1 cellular context compared by ENCODE assay signal in the genomic region with DNA sequence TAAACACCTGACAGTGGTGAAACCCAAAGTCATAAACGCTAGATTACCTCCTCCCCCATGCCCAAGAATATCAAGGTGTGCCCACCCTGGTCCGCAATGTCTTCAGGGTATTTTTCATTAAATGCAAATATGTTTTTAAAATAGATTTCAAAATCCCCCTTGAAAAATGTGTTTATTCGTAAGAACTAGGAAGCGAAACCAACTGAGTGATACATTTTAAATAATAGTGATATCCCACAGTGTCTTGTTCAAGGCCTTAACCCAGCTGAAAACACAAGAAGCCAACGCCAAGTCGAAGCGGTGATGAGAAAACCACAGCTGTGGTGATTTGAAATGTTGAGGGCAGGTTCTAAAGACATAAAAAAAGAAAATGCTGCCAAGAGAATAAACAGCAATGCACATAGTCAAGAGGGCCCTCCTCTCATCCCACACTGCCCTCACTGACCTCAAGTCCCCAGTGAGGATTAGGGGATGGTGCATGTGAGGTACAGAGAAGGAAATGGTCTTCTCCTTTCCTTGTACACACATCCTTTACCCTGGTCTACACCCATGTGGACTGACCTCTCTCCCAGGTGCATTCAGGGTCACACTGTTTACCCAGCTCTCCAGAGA.
A peak's percentile ranks its signal among the peaks of the same experiment; 100 is the strongest.
TF ChIP-seq lines count a peak whose summit lies in the region.

No MANE protein-coding gene starts in this region.

TF ChIP-seq in GM12878, 131 proteins besides CTCF, POLR2A, EP300 and RAD21 (continued from another document and continues in another):
- TF ChIP-seq, protein P1, sequence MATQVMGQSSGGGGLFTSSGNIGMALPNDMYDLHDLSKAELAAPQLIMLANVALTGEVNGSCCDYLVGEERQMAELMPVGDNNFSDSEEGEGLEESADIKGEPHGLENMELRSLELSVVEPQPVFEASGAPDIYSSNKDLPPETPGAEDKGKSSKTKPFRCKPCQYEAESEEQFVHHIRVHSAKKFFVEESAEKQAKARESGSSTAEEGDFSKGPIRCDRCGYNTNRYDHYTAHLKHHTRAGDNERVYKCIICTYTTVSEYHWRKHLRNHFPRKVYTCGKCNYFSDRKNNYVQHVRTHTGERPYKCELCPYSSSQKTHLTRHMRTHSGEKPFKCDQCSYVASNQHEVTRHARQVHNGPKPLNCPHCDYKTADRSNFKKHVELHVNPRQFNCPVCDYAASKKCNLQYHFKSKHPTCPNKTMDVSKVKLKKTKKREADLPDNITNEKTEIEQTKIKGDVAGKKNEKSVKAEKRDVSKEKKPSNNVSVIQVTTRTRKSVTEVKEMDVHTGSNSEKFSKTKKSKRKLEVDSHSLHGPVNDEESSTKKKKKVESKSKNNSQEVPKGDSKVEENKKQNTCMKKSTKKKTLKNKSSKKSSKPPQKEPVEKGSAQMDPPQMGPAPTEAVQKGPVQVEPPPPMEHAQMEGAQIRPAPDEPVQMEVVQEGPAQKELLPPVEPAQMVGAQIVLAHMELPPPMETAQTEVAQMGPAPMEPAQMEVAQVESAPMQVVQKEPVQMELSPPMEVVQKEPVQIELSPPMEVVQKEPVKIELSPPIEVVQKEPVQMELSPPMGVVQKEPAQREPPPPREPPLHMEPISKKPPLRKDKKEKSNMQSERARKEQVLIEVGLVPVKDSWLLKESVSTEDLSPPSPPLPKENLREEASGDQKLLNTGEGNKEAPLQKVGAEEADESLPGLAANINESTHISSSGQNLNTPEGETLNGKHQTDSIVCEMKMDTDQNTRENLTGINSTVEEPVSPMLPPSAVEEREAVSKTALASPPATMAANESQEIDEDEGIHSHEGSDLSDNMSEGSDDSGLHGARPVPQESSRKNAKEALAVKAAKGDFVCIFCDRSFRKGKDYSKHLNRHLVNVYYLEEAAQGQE (IDR thresholded peaks at IDR 0.05; ENCODE audit: low read depth, low read length), result no peak
- TF ChIP-seq ZNF384 (IDR thresholded peaks at IDR 0.05; ENCODE audit: borderline replicate concordance, low read depth, low read length), result no peak
- TF ChIP-seq SMARCA5 (IDR thresholded peaks at IDR 0.05), result no peak
- TF ChIP-seq PML (IDR thresholded peaks at IDR 0.05; ENCODE audit: low read length), result no peak
- no peak for TF ChIP-seq HDAC2 (IDR thresholded peaks at IDR 0.05)
- peak; percentile 47; the same call in 1 of the 2 replicates for TF ChIP-seq PAX5 (IDR thresholded peaks at IDR 0.05; ENCODE audit: borderline replicate concordance, low read depth, low read length)
- no peak for TF ChIP-seq FOXK2 (IDR thresholded peaks at IDR 0.05)
- no peak for TF ChIP-seq NR2C2 (IDR thresholded peaks at IDR 0.05; ENCODE audit: borderline replicate concordance, control insufficient read depth, insufficient read length, low read depth)
- TF ChIP-seq JUND (IDR thresholded peaks at IDR 0.05; ENCODE audit: low read depth, low read length), result no peak
- no peak for TF ChIP-seq KAT2A (conservative IDR thresholded peaks at IDR 0.05; ENCODE audit: control insufficient read depth, low read depth, low read length)
- TF ChIP-seq, protein P2, sequence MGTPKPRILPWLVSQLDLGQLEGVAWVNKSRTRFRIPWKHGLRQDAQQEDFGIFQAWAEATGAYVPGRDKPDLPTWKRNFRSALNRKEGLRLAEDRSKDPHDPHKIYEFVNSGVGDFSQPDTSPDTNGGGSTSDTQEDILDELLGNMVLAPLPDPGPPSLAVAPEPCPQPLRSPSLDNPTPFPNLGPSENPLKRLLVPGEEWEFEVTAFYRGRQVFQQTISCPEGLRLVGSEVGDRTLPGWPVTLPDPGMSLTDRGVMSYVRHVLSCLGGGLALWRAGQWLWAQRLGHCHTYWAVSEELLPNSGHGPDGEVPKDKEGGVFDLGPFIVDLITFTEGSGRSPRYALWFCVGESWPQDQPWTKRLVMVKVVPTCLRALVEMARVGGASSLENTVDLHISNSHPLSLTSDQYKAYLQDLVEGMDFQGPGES (IDR thresholded peaks at IDR 0.05), result no peak
- no peak for TF ChIP-seq POLR2AphosphoS2 (IDR thresholded peaks at IDR 0.05; ENCODE audit: low read depth, low read length)
- no peak for TF ChIP-seq HDAC6 (IDR thresholded peaks at IDR 0.05; ENCODE audit: unreplicated experiment)
- TF ChIP-seq TARDBP (IDR thresholded peaks at IDR 0.05; ENCODE audit: borderline replicate concordance), result no peak
- no peak for TF ChIP-seq SUZ12 (IDR thresholded peaks at IDR 0.05; ENCODE audit: unreplicated experiment)
- TF ChIP-seq BMI1 (IDR thresholded peaks at IDR 0.05; ENCODE audit: borderline replicate concordance), result 0 out of 2 replicates have a peak, but pooled peaks have one; percentile 22
- TF ChIP-seq STAT1 (conservative IDR thresholded peaks at IDR 0.05), result no peak
- TF ChIP-seq GABPA (IDR thresholded peaks at IDR 0.05; ENCODE audit: low read depth), result no peak
- no peak for TF ChIP-seq RFX5 (IDR thresholded peaks at IDR 0.05; ENCODE audit: low read depth, low read length)
- TF ChIP-seq NR2C1 (IDR thresholded peaks at IDR 0.05), result no peak
- TF ChIP-seq IKZF1 (conservative IDR thresholded peaks at IDR 0.05), result peak; percentile 22; the same call in 1 of the 2 replicates
- TF ChIP-seq ESRRA (IDR thresholded peaks at IDR 0.05; ENCODE audit: low read length), result no peak
- TF ChIP-seq BCL11A (IDR thresholded peaks at IDR 0.05; ENCODE audit: low read depth, low read length), result 0 out of 2 replicates have a peak, but pooled peaks have one; percentile 12
- TF ChIP-seq, protein P3, sequence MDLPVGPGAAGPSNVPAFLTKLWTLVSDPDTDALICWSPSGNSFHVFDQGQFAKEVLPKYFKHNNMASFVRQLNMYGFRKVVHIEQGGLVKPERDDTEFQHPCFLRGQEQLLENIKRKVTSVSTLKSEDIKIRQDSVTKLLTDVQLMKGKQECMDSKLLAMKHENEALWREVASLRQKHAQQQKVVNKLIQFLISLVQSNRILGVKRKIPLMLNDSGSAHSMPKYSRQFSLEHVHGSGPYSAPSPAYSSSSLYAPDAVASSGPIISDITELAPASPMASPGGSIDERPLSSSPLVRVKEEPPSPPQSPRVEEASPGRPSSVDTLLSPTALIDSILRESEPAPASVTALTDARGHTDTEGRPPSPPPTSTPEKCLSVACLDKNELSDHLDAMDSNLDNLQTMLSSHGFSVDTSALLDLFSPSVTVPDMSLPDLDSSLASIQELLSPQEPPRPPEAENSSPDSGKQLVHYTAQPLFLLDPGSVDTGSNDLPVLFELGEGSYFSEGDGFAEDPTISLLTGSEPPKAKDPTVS (IDR thresholded peaks at IDR 0.05; ENCODE audit: low read depth, low read length), result no peak
- TF ChIP-seq, protein P4, sequence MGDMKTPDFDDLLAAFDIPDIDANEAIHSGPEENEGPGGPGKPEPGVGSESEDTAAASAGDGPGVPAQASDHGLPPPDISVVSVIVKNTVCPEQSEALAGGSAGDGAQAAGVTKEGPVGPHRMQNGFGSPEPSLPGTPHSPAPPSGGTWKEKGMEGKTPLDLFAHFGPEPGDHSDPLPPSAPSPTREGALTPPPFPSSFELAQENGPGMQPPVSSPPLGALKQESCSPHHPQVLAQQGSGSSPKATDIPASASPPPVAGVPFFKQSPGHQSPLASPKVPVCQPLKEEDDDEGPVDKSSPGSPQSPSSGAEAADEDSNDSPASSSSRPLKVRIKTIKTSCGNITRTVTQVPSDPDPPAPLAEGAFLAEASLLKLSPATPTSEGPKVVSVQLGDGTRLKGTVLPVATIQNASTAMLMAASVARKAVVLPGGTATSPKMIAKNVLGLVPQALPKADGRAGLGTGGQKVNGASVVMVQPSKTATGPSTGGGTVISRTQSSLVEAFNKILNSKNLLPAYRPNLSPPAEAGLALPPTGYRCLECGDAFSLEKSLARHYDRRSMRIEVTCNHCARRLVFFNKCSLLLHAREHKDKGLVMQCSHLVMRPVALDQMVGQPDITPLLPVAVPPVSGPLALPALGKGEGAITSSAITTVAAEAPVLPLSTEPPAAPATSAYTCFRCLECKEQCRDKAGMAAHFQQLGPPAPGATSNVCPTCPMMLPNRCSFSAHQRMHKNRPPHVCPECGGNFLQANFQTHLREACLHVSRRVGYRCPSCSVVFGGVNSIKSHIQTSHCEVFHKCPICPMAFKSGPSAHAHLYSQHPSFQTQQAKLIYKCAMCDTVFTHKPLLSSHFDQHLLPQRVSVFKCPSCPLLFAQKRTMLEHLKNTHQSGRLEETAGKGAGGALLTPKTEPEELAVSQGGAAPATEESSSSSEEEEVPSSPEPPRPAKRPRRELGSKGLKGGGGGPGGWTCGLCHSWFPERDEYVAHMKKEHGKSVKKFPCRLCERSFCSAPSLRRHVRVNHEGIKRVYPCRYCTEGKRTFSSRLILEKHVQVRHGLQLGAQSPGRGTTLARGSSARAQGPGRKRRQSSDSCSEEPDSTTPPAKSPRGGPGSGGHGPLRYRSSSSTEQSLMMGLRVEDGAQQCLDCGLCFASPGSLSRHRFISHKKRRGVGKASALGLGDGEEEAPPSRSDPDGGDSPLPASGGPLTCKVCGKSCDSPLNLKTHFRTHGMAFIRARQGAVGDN (IDR thresholded peaks at IDR 0.05), result peak; percentile 60; the same call in 1 of the 2 replicates
- TF ChIP-seq MYC (IDR thresholded peaks at IDR 0.05; ENCODE audit: insufficient read depth, insufficient read length, insufficient replicate concordance, low read length, severe bottlenecking), result no peak
- no peak for TF ChIP-seq JUNB (IDR thresholded peaks at IDR 0.05)
- TF ChIP-seq, protein P5, sequence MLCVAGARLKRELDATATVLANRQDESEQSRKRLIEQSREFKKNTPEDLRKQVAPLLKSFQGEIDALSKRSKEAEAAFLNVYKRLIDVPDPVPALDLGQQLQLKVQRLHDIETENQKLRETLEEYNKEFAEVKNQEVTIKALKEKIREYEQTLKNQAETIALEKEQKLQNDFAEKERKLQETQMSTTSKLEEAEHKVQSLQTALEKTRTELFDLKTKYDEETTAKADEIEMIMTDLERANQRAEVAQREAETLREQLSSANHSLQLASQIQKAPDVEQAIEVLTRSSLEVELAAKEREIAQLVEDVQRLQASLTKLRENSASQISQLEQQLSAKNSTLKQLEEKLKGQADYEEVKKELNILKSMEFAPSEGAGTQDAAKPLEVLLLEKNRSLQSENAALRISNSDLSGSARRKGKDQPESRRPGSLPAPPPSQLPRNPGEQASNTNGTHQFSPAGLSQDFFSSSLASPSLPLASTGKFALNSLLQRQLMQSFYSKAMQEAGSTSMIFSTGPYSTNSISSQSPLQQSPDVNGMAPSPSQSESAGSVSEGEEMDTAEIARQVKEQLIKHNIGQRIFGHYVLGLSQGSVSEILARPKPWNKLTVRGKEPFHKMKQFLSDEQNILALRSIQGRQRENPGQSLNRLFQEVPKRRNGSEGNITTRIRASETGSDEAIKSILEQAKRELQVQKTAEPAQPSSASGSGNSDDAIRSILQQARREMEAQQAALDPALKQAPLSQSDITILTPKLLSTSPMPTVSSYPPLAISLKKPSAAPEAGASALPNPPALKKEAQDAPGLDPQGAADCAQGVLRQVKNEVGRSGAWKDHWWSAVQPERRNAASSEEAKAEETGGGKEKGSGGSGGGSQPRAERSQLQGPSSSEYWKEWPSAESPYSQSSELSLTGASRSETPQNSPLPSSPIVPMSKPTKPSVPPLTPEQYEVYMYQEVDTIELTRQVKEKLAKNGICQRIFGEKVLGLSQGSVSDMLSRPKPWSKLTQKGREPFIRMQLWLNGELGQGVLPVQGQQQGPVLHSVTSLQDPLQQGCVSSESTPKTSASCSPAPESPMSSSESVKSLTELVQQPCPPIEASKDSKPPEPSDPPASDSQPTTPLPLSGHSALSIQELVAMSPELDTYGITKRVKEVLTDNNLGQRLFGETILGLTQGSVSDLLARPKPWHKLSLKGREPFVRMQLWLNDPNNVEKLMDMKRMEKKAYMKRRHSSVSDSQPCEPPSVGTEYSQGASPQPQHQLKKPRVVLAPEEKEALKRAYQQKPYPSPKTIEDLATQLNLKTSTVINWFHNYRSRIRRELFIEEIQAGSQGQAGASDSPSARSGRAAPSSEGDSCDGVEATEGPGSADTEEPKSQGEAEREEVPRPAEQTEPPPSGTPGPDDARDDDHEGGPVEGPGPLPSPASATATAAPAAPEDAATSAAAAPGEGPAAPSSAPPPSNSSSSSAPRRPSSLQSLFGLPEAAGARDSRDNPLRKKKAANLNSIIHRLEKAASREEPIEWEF (IDR thresholded peaks at IDR 0.05; ENCODE audit: insufficient replicate concordance, low read depth, low read length), result no peak
- no peak for TF ChIP-seq SIN3A (IDR thresholded peaks at IDR 0.05; ENCODE audit: low read depth, low read length)
- no peak for TF ChIP-seq KDM1A (IDR thresholded peaks at IDR 0.05; ENCODE audit: borderline replicate concordance)
- TF ChIP-seq, protein P6, sequence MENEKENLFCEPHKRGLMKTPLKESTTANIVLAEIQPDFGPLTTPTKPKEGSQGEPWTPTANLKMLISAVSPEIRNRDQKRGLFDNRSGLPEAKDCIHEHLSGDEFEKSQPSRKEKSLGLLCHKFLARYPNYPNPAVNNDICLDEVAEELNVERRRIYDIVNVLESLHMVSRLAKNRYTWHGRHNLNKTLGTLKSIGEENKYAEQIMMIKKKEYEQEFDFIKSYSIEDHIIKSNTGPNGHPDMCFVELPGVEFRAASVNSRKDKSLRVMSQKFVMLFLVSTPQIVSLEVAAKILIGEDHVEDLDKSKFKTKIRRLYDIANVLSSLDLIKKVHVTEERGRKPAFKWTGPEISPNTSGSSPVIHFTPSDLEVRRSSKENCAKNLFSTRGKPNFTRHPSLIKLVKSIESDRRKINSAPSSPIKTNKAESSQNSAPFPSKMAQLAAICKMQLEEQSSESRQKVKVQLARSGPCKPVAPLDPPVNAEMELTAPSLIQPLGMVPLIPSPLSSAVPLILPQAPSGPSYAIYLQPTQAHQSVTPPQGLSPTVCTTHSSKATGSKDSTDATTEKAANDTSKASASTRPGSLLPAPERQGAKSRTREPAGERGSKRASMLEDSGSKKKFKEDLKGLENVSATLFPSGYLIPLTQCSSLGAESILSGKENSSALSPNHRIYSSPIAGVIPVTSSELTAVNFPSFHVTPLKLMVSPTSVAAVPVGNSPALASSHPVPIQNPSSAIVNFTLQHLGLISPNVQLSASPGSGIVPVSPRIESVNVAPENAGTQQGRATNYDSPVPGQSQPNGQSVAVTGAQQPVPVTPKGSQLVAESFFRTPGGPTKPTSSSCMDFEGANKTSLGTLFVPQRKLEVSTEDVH (IDR thresholded peaks at IDR 0.05; ENCODE audit: low read depth, partially characterized antibody), result no peak
- TF ChIP-seq, protein P7, sequence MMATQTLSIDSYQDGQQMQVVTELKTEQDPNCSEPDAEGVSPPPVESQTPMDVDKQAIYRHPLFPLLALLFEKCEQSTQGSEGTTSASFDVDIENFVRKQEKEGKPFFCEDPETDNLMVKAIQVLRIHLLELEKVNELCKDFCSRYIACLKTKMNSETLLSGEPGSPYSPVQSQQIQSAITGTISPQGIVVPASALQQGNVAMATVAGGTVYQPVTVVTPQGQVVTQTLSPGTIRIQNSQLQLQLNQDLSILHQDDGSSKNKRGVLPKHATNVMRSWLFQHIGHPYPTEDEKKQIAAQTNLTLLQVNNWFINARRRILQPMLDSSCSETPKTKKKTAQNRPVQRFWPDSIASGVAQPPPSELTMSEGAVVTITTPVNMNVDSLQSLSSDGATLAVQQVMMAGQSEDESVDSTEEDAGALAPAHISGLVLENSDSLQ (IDR thresholded peaks at IDR 0.05), result no peak
- TF ChIP-seq ZNF24 (IDR thresholded peaks at IDR 0.05), result no peak
- no peak for TF ChIP-seq HDGF (IDR thresholded peaks at IDR 0.05)
- peak; percentile 47; the same call in 1 of the 2 replicates for TF ChIP-seq DPF2 (IDR thresholded peaks at IDR 0.05)
- no peak for TF ChIP-seq RB1 (IDR thresholded peaks at IDR 0.05; ENCODE audit: borderline replicate concordance)
- no peak for TF ChIP-seq TCF12 (IDR thresholded peaks at IDR 0.05; ENCODE audit: low read depth, low read length)
- no peak for TF ChIP-seq GATAD2B (conservative IDR thresholded peaks at IDR 0.05; ENCODE audit: low read depth)
- TF ChIP-seq SMAD5 (IDR thresholded peaks at IDR 0.05; ENCODE audit: low read depth), result no peak
- TF ChIP-seq SIX5 (IDR thresholded peaks at IDR 0.05; ENCODE audit: low read depth, low read length, severe bottlenecking), result no peak
